12 cellular contexts compared by ENCODE assay signal in genomic region chr12:16880864-16881285, GRCh38.
DNase-seq lines count a peak whose midpoint lies in the region; ATAC-seq, FAIRE-seq and TF ChIP-seq lines count a peak whose summit lies in the region.
"Had no signal": no experiment of that assay in that cellular context is flagged by ENCODE, and none has a peak within 500 bp of the region (broad histone marks: within the 10 kb centered on the region; RNA-seq: fewer than 3 reads in every experiment).

No MANE protein-coding gene starts in this region.

- POLR2A ChIA-PET in PC-3 (lab: Charles Lee; ENCODE audit: unreplicated experiment): no interaction called here

- no peaks in the 10 kb centered on the region for H3K27me3 Mint-ChIP-seq in type B pancreatic cell
- H3K27me3 Mint-ChIP-seq: activated B cell treated with CpG ODN at 0.5 μM for 24 hours; stimulated activated memory B cell treated with anti-CD40 and anti-IgM and Interleukin-4, amounts not matched to agents 10 μg/mL and 1 μg/mL and 100 μg/mL, for 72 hours had no signal

- peak; percentile 62 for DNase-seq in NCI-H1436 treated with DMSO at 0.1 percent for 48 hours (lab: John Stamatoyannopoulos, UW)
- DNase-seq in NCI-H82 (lab: John Stamatoyannopoulos, UW): peak; percentile 82
- DNase-seq in keratinocyte (ENCODE audit: low read depth, low spot score): no peak
- no peak for DNase-seq in type B pancreatic cell (ENCODE audit: extremely low spot score, unreplicated experiment)
- DNase-seq in RKO (ENCODE audit: low spot score): no peak
- DNase-seq in PC-3: no peak
- DNase-seq: activated B cell treated with CpG ODN at 0.5 μM for 24 hours, activated gamma-delta T cell treated with Interleukin-2 at 50 U/mL for 16 hours, EL had no signal

- ATAC-seq in HG03457 (IDR thresholded peaks at IDR 0.05; ENCODE audit: unreplicated experiment) (no peak), PC-3 (no peak)
- ATAC-seq: stimulated activated memory B cell treated with anti-CD40 and anti-IgM and Interleukin-4, amounts not matched to agents 10 μg/mL and 1 μg/mL and 100 μg/mL, for 72 hours had no signal

- no peaks in the 10 kb centered on the region for H3K9me2 ChIP-seq in PC-3 (replicated peaks; ENCODE audit: low read length)

- H3K9me3 ChIP-seq in keratinocyte (ENCODE audit: control insufficient read depth, low read depth, low read length): no peaks in the 10 kb centered on the region
- no peaks in the 10 kb centered on the region for H3K9me3 ChIP-seq in PC-3 (ENCODE audit: low read length)

- H4K20me1 ChIP-seq in keratinocyte (ENCODE audit: control insufficient read depth, extremely low read depth, insufficient read depth, low read length) (no peaks in the 10 kb centered on the region), PC-3 (ENCODE audit: low read length) (no peaks in the 10 kb centered on the region)

- no peaks in the 10 kb centered on the region for H3K27me3 ChIP-seq in keratinocyte (ENCODE audit: control insufficient read depth, extremely low read depth, insufficient read depth, low read length)
- 0 out of 2 replicates have a peak, but pooled peaks cover 4% of the 10 kb centered on the region for H3K27me3 ChIP-seq in PC-3 (ENCODE audit: low read length)

- FAIRE-seq in keratinocyte (lab: Jason Lieb, UNC): no peak
- FAIRE-seq: colon had no signal

- H3K9me3 Mint-ChIP-seq in type B pancreatic cell: no peaks in the 10 kb centered on the region
- H3K9me3 Mint-ChIP-seq: activated B cell treated with CpG ODN at 0.5 μM for 24 hours had no signal

- H3F3A ChIP-seq in PC-3 (ENCODE audit: low read length, unreplicated experiment): no peaks in the 10 kb centered on the region

- dilution Hi-C loops in keratinocyte (cut with MboI; ENCODE audit: extremely low pct_ligation_motif_present, low sequenced_read_pairs): no loop called here

- BruUV-seq in PC-3 (replicated peaks; lab: Mats Ljungman, UMichigan): no TSS peak

- H3K79me2 ChIP-seq in keratinocyte (ENCODE audit: control insufficient read depth, insufficient read depth, low read length) (no peaks in the 10 kb centered on the region), PC-3 (ENCODE audit: low read length) (no peaks in the 10 kb centered on the region)

- H3K27ac Mint-ChIP-seq in type B pancreatic cell: peak overlapping the region; percentile 33
- H3K27ac Mint-ChIP-seq: activated B cell treated with CpG ODN at 0.5 μM for 24 hours; stimulated activated memory B cell treated with anti-CD40 and anti-IgM and Interleukin-4, amounts not matched to agents 10 μg/mL and 1 μg/mL and 100 μg/mL, for 72 hours had no signal

- no peak overlapping the region for H3K9ac ChIP-seq in keratinocyte (ENCODE audit: control insufficient read depth, extremely low read depth, insufficient read depth, low read length)
- no peak overlapping the region for H3K9ac ChIP-seq in PC-3 (ENCODE audit: low read length)

- H3K4me1 ChIP-seq in keratinocyte (ENCODE audit: control insufficient read depth, extremely low read depth, insufficient read depth, low read length) (no peaks in the 10 kb centered on the region), PC-3 (ENCODE audit: insufficient read depth, low read length) (no peaks in the 10 kb centered on the region)

- peaks cover 11% of the 10 kb centered on the region for H3K4me1 Mint-ChIP-seq in type B pancreatic cell (ENCODE audit: unreplicated experiment)
- H3K4me1 Mint-ChIP-seq: activated B cell treated with CpG ODN at 0.5 μM for 24 hours; stimulated activated memory B cell treated with anti-CD40 and anti-IgM and Interleukin-4, amounts not matched to agents 10 μg/mL and 1 μg/mL and 100 μg/mL, for 72 hours had no signal

- H3K4me3 ChIP-seq in keratinocyte (ENCODE audit: control insufficient read depth in 2 of 3, extremely low read depth in 1 of 3, insufficient read depth in 2 of 3, low read depth in 1 of 3, low read length in 3 of 3) (no peak overlapping the region), PC-3 (ENCODE audit: low read length) (no peak overlapping the region)

- H3K27ac ChIP-seq in keratinocyte (ENCODE audit: control insufficient read depth, insufficient read depth, low read length) (no peak overlapping the region), PC-3 (ENCODE audit: low read length) (no peak overlapping the region)

- no peaks in the 10 kb centered on the region for H3K9me1 ChIP-seq in keratinocyte (ENCODE audit: control insufficient read depth, extremely low read depth, insufficient read depth, low read length)

- TF ChIP-seq CTCF in keratinocyte (optimal IDR thresholded peaks at IDR 0.05 in 1 of 3, IDR thresholded peaks at IDR 0.05 in 1 of 3, conservative IDR thresholded peaks at IDR 0.05 in 1 of 3; ENCODE audit: extremely low read depth in 1 of 3, insufficient read depth in 2 of 3, low read length in 3 of 3) (no peak), type B pancreatic cell (conservative IDR thresholded peaks at IDR 0.05) (no peak), PC-3 (conservative IDR thresholded peaks at IDR 0.05; ENCODE audit: low read depth, low read length) (no peak)

- peak overlapping the region; percentile 72 for H3K4me3 Mint-ChIP-seq in type B pancreatic cell
- H3K4me3 Mint-ChIP-seq: activated B cell treated with CpG ODN at 0.5 μM for 24 hours; stimulated activated memory B cell treated with anti-CD40 and anti-IgM and Interleukin-4, amounts not matched to agents 10 μg/mL and 1 μg/mL and 100 μg/mL, for 72 hours had no signal

- CTCF ChIA-PET in PC-3 (lab: Charles Lee): no interaction called here

- H3K36me3 ChIP-seq in keratinocyte (ENCODE audit: control insufficient read depth in 2 of 2, extremely low read depth in 1 of 2, insufficient read depth in 2 of 2, low read length in 2 of 2): no peaks in the 10 kb centered on the region
- no peaks in the 10 kb centered on the region for H3K36me3 ChIP-seq in PC-3 (ENCODE audit: low read depth, low read length)

- H2AFZ ChIP-seq in keratinocyte (ENCODE audit: control insufficient read depth, low read length) (peak overlapping the region; percentile 54), PC-3 (ENCODE audit: low read length) (no peak overlapping the region)

- intact Hi-C loops in PC-3 (cut with micrococcal nuclease): no loop called here

- peak overlapping the region; percentile 56 for H3K4me2 ChIP-seq in keratinocyte (ENCODE audit: control insufficient read depth, extremely low read depth, insufficient read depth, low read depth, low read length)
- H3K4me2 ChIP-seq in PC-3 (ENCODE audit: low read length): no peak overlapping the region

- no peaks in the 10 kb centered on the region for H3K36me3 Mint-ChIP-seq in type B pancreatic cell
- H3K36me3 Mint-ChIP-seq: stimulated activated memory B cell treated with anti-CD40 and anti-IgM and Interleukin-4, amounts not matched to agents 10 μg/mL and 1 μg/mL and 100 μg/mL, for 72 hours had no signal

Comparison
In these comparisons a context has a peak if more than half of its experiments do, and no peak if none do; other contexts are left out.
1. DNase-seq: peak in NCI-H1436 treated with DMSO at 0.1 percent for 48 hours (single experiment) and NCI-H82 (single experiment); none in keratinocyte (single experiment), type B pancreatic cell (single experiment), RKO (single experiment) and PC-3 (single experiment).